1 cellular context compared by ENCODE assay signal in the genomic region with DNA sequence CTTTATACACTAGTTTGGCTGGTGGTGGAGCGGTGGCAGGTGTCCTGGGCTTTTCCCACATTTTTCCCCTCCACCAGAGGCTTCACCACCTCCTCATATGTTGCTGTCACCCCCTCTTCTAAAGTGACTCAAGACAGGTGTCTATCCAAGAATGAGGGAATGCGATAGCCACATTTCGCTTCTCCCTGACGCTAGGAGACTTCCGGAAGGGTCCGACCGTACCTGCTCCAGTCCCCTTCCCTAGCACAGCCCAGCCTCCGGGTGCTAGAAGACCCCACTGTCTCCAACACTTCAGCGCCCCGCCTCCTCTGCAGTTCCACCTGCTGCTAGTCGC.
TF ChIP-seq lines count a peak whose summit lies in the region.

No MANE protein-coding gene starts in this region.

TF ChIP-seq in HepG2, 621 proteins besides CTCF, POLR2A, EP300 and RAD21 (continued from another document and continues in another):
- TF ChIP-seq FOXP4 (CRISPR knock-in tag; IDR thresholded peaks at IDR 0.05) (no peak), POGZ (CRISPR knock-in tag; IDR thresholded peaks at IDR 0.05) (0 out of 2 replicates have a peak, but pooled peaks have one; percentile 9), ZNF737 (CRISPR knock-in tag; IDR thresholded peaks at IDR 0.05; ENCODE audit: borderline replicate concordance) (no peak), MNT (IDR thresholded peaks at IDR 0.05) (no peak), ZSCAN31 (CRISPR knock-in tag; IDR thresholded peaks at IDR 0.05; ENCODE audit: low read depth) (no peak), SNAI1 (CRISPR knock-in tag; IDR thresholded peaks at IDR 0.05; ENCODE audit: borderline replicate concordance) (0 out of 2 replicates have a peak, but pooled peaks have one; percentile 47), RXRA (CRISPR knock-in tag; IDR thresholded peaks at IDR 0.05) (no peak), ZNF333 (CRISPR knock-in tag; IDR thresholded peaks at IDR 0.05; ENCODE audit: borderline replicate concordance) (no peak), HINFP (CRISPR knock-in tag; IDR thresholded peaks at IDR 0.05; ENCODE audit: low read depth) (no peak), NCOA2 (CRISPR knock-in tag; IDR thresholded peaks at IDR 0.05) (no peak), ZNF275 (CRISPR knock-in tag; IDR thresholded peaks at IDR 0.05; ENCODE audit: borderline replicate concordance) (no peak), ZXDC (CRISPR knock-in tag; IDR thresholded peaks at IDR 0.05) (no peak), CHD4 (IDR thresholded peaks at IDR 0.05; ENCODE audit: borderline replicate concordance, low read length) (no peak), TFAP4 (IDR thresholded peaks at IDR 0.05; ENCODE audit: borderline replicate concordance, low read depth) (0 out of 2 replicates have a peak, but pooled peaks have one; percentile 56), SIX1 (CRISPR knock-in tag; IDR thresholded peaks at IDR 0.05; ENCODE audit: borderline replicate concordance) (no peak), ATF7 (IDR thresholded peaks at IDR 0.05) (no peak), ATF7 (CRISPR knock-in tag; IDR thresholded peaks at IDR 0.05) (no peak), SRSF9 (IDR thresholded peaks at IDR 0.05; ENCODE audit: borderline replicate concordance, insufficient read depth, low read depth, low read length, poor library complexity, severe bottlenecking) (no peak), ZNF17 (CRISPR knock-in tag; IDR thresholded peaks at IDR 0.05) (no peak)
- TF ChIP-seq, protein P1, sequence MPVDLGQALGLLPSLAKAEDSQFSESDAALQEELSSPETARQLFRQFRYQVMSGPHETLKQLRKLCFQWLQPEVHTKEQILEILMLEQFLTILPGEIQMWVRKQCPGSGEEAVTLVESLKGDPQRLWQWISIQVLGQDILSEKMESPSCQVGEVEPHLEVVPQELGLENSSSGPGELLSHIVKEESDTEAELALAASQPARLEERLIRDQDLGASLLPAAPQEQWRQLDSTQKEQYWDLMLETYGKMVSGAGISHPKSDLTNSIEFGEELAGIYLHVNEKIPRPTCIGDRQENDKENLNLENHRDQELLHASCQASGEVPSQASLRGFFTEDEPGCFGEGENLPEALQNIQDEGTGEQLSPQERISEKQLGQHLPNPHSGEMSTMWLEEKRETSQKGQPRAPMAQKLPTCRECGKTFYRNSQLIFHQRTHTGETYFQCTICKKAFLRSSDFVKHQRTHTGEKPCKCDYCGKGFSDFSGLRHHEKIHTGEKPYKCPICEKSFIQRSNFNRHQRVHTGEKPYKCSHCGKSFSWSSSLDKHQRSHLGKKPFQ (CRISPR knock-in tag; IDR thresholded peaks at IDR 0.05; ENCODE audit: insufficient replicate concordance) = peak; percentile 20
- TF ChIP-seq, protein P2, sequence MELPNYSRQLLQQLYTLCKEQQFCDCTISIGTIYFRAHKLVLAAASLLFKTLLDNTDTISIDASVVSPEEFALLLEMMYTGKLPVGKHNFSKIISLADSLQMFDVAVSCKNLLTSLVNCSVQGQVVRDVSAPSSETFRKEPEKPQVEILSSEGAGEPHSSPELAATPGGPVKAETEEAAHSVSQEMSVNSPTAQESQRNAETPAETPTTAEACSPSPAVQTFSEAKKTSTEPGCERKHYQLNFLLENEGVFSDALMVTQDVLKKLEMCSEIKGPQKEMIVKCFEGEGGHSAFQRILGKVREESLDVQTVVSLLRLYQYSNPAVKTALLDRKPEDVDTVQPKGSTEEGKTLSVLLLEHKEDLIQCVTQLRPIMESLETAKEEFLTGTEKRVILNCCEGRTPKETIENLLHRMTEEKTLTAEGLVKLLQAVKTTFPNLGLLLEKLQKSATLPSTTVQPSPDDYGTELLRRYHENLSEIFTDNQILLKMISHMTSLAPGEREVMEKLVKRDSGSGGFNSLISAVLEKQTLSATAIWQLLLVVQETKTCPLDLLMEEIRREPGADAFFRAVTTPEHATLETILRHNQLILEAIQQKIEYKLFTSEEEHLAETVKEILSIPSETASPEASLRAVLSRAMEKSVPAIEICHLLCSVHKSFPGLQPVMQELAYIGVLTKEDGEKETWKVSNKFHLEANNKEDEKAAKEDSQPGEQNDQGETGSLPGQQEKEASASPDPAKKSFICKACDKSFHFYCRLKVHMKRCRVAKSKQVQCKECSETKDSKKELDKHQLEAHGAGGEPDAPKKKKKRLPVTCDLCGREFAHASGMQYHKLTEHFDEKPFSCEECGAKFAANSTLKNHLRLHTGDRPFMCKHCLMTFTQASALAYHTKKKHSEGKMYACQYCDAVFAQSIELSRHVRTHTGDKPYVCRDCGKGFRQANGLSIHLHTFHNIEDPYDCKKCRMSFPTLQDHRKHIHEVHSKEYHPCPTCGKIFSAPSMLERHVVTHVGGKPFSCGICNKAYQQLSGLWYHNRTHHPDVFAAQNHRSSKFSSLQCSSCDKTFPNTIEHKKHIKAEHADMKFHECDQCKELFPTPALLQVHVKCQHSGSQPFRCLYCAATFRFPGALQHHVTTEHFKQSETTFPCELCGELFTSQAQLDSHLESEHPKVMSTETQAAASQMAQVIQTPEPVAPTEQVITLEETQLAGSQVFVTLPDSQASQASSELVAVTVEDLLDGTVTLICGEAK (IDR thresholded peaks at IDR 0.05) = no peak
- TF ChIP-seq, protein P2 (CRISPR knock-in tag; IDR thresholded peaks at IDR 0.05) = no peak
